Comparison of ENCODE assay signal across 9 cellular contexts in the genomic region with DNA sequence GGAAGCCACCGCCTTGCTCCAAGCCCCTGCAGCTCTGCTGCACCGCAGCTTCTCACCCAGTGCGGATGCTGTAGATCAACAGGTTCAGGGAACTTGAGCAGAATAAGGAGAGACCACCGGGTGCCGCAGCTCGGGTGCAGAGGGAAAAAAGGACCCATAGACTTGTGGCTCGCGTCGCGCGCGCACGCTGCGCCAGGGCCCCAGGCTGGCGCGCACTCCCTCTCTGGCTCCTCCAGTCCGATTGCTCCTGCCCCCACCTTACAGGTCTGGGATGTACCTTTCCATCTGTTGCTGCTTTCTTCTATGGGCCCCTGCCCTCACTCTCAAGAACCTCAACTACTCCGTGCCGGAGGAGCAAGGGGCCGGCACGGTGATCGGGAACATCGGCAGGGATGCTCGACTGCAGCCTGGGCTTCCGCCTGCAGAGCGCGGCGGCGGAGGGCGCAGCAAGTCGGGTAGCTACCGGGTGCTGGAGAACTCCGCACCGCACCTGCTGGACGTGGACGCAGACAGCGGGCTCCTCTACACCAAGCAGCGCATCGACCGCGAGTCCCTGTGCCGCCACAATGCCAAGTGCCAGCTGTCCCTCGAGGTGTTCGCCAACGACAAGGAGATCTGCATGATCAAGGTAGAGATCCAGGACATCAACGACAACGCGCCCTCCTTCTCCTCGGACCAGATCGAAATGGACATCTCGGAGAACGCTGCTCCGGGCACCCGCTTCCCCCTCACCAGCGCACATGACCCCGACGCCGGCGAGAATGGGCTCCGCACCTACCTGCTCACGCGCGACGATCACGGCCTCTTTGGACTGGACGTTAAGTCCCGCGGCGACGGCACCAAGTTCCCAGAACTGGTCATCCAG. TPM values are rescaled to one million over a fixed set of nuclear protein-coding genes. Genes with fewer than 3 reads are reported as not detected.
DNase-seq lines count a peak whose midpoint lies in the region; ATAC-seq and TF ChIP-seq lines count a peak whose summit lies in the region.
"Had no signal": no experiment of that assay in that cellular context is flagged by ENCODE, and none has a peak within 500 bp of the region (broad histone marks: within the 10 kb centered on the region; RNA-seq: fewer than 3 reads in every experiment).

No MANE protein-coding gene starts in this region.

- H3K4me3 ChIP-seq in cardiac fibroblast (replicated peaks in 1 of 2; ENCODE audit: low read depth in 2 of 2, low read length in 2 of 2), result peak overlapping the region; percentile 48 to 51

- DNase-seq in DMS 273 (lab: John Stamatoyannopoulos, UW; ENCODE audit: unreplicated experiment) (peak; percentile 47), DMS 273 treated with DMSO at 0.1 percent for 48 hours (lab: John Stamatoyannopoulos, UW) (no peak), cardiac fibroblast (ENCODE audit: low read depth in 2 of 2) (peak; percentile 1 to 11), left kidney (ENCODE audit: low read depth, low spot score) (peak; percentile 76), substantia nigra (lab: John Stamatoyannopoulos, UW) (peak in 35 of 49 donors; percentile 14 to 83 (median 54)), omental fat pad (ENCODE audit: low spot score) (no peak)
- no peak for DNase-seq in activated CD4-positive, CD25-positive, alpha-beta regulatory T cell treated with anti-CD3 and anti-CD28 coated beads, Interleukin-2, amount 50 U/mL, for 72 hours
- DNase-seq: cortex of kidney had no signal

- TF ChIP-seq CTCF in cardiac fibroblast (IDR thresholded peaks at IDR 0.05; ENCODE audit: low read depth, low read length) (no peak), omental fat pad (IDR thresholded peaks at IDR 0.05) (no peak)

- H3K27ac ChIP-seq in substantia nigra (ENCODE audit: low read depth, low read length, poor library complexity, severe bottlenecking), result peak overlapping the region; percentile 90

- ATAC-seq in GM19467 (IDR thresholded peaks at IDR 0.05; ENCODE audit: unreplicated experiment) (no peak), omental fat pad (ENCODE audit: low FRiP score) (no peak)

RNA-seq across cellular contexts. Expression of a gene that starts 1.0 kb away (rescaled TPM):
- total RNA-seq in omental fat pad, result 10 to 100 TPM in 1 of 4 donors, 1 to 10 TPM in 3; 2.1 to 10.1 (median 5.2) TPM

Comparison
In these comparisons a context has a peak if more than half of its experiments do, and no peak if none do; other contexts are left out.
1. DNase-seq: peak in DMS 273 (single experiment), cardiac fibroblast (2 of 2), left kidney (single experiment) and substantia nigra (35 of 49); none in DMS 273 treated with DMSO at 0.1 percent for 48 hours (single experiment), activated CD4-positive, CD25-positive, alpha-beta regulatory T cell treated with anti-CD3 and anti-CD28 coated beads, Interleukin-2, amount 50 U/mL, for 72 hours (single experiment) and omental fat pad (single experiment).